1 cellular context compared by ENCODE assay signal in genomic region chr1:8533907-8534306, GRCh38.
TF ChIP-seq lines count a peak whose summit lies in the region.

No MANE protein-coding gene starts in this region.

TF ChIP-seq in GM12878, 131 proteins besides CTCF, POLR2A, EP300 and RAD21 (continued from another document):
- TF ChIP-seq, protein P1, sequence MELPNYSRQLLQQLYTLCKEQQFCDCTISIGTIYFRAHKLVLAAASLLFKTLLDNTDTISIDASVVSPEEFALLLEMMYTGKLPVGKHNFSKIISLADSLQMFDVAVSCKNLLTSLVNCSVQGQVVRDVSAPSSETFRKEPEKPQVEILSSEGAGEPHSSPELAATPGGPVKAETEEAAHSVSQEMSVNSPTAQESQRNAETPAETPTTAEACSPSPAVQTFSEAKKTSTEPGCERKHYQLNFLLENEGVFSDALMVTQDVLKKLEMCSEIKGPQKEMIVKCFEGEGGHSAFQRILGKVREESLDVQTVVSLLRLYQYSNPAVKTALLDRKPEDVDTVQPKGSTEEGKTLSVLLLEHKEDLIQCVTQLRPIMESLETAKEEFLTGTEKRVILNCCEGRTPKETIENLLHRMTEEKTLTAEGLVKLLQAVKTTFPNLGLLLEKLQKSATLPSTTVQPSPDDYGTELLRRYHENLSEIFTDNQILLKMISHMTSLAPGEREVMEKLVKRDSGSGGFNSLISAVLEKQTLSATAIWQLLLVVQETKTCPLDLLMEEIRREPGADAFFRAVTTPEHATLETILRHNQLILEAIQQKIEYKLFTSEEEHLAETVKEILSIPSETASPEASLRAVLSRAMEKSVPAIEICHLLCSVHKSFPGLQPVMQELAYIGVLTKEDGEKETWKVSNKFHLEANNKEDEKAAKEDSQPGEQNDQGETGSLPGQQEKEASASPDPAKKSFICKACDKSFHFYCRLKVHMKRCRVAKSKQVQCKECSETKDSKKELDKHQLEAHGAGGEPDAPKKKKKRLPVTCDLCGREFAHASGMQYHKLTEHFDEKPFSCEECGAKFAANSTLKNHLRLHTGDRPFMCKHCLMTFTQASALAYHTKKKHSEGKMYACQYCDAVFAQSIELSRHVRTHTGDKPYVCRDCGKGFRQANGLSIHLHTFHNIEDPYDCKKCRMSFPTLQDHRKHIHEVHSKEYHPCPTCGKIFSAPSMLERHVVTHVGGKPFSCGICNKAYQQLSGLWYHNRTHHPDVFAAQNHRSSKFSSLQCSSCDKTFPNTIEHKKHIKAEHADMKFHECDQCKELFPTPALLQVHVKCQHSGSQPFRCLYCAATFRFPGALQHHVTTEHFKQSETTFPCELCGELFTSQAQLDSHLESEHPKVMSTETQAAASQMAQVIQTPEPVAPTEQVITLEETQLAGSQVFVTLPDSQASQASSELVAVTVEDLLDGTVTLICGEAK (IDR thresholded peaks at IDR 0.05; ENCODE audit: borderline replicate concordance): peak; percentile 71; the same call in 1 of the 2 replicates
- TF ChIP-seq KDM1A (IDR thresholded peaks at IDR 0.05; ENCODE audit: borderline replicate concordance) (no peak), ZBED1 (IDR thresholded peaks at IDR 0.05; ENCODE audit: borderline replicate concordance) (no peak), RUNX3 (IDR thresholded peaks at IDR 0.05; ENCODE audit: low read length) (peak; percentile 54), GATAD2B (conservative IDR thresholded peaks at IDR 0.05; ENCODE audit: low read depth) (no peak)
- TF ChIP-seq, protein P2, sequence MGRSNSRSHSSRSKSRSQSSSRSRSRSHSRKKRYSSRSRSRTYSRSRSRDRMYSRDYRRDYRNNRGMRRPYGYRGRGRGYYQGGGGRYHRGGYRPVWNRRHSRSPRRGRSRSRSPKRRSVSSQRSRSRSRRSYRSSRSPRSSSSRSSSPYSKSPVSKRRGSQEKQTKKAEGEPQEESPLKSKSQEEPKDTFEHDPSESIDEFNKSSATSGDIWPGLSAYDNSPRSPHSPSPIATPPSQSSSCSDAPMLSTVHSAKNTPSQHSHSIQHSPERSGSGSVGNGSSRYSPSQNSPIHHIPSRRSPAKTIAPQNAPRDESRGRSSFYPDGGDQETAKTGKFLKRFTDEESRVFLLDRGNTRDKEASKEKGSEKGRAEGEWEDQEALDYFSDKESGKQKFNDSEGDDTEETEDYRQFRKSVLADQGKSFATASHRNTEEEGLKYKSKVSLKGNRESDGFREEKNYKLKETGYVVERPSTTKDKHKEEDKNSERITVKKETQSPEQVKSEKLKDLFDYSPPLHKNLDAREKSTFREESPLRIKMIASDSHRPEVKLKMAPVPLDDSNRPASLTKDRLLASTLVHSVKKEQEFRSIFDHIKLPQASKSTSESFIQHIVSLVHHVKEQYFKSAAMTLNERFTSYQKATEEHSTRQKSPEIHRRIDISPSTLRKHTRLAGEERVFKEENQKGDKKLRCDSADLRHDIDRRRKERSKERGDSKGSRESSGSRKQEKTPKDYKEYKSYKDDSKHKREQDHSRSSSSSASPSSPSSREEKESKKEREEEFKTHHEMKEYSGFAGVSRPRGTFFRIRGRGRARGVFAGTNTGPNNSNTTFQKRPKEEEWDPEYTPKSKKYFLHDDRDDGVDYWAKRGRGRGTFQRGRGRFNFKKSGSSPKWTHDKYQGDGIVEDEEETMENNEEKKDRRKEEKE (IDR thresholded peaks at IDR 0.05): no peak
